11 cellular contexts compared by ENCODE assay signal in genomic region chr2:226794077-226794670, GRCh38. TPM values are rescaled to one million over a fixed set of nuclear protein-coding genes. Genes with fewer than 3 reads are reported as not detected.
DNase-seq lines count a peak whose midpoint lies in the region; ATAC-seq and TF ChIP-seq lines count a peak whose summit lies in the region.
"Had no signal": no experiment of that assay in that cellular context is flagged by ENCODE, and none has a peak within 500 bp of the region (broad histone marks: within the 10 kb centered on the region; RNA-seq: fewer than 3 reads in every experiment).

No MANE protein-coding gene starts in this region.

- no peaks in the 10 kb centered on the region for H3K36me3 Mint-ChIP-seq in naive thymus-derived CD8-positive, alpha-beta T cell
- H3K36me3 Mint-ChIP-seq: naive B cell had no signal

- H3K4me3 ChIP-seq in AG04450 (ENCODE audit: low read depth, low read length) (peak overlapping the region; percentile 91), KMS-11 (IDR thresholded peaks at IDR 0.05; ENCODE audit: insufficient read depth, low read depth, low read length) (no peak overlapping the region), coronary artery (peak overlapping the region; percentile 86)

- H3K4me2 ChIP-seq in KMS-11 = peak overlapping the region; percentile 97; the same call in 1 of the 2 replicates

- H3K9me3 Mint-ChIP-seq in naive thymus-derived CD8-positive, alpha-beta T cell = no peaks in the 10 kb centered on the region
- H3K9me3 Mint-ChIP-seq: naive B cell had no signal

- H3K27ac Mint-ChIP-seq in naive thymus-derived CD8-positive, alpha-beta T cell = peak overlapping the region in 8 of 10 donors; percentile 8 to 98 (median 30)

- no peak for TF ChIP-seq CTCF in AG04450 (IDR thresholded peaks at IDR 0.05; ENCODE audit: low read depth, low read length)
- no peak for TF ChIP-seq CTCF in KMS-11 (conservative IDR thresholded peaks at IDR 0.05; ENCODE audit: low read depth, low read length)
- no peak for TF ChIP-seq CTCF in coronary artery (IDR thresholded peaks at IDR 0.05)

- H3K4me1 ChIP-seq in KMS-11 (ENCODE audit: low read depth, poor library complexity, severe bottlenecking) = peaks cover 56% of the 10 kb centered on the region

- DNase-seq in AG04450 (ENCODE audit: low read depth, low spot score) (no peak), coronary artery (ENCODE audit: low spot score) (no peak), SK-N-DZ (ENCODE audit: low spot score) (no peak), NCI-H524 treated with DMSO at 0.1 percent for 48 hours (lab: John Stamatoyannopoulos, UW) (no peak), SW480 (ENCODE audit: low spot score) (no peak)
- no peak for DNase-seq in naive thymus-derived CD8-positive, alpha-beta T cell
- DNase-seq: activated effector memory CD4-positive, alpha-beta T cell treated with Interleukin-2 at 50 U/mL for 16 hours; naive B cell; NCI-H226 had no signal

- peak overlapping the region in 5 of 10 donors; percentile 16 to 50 (median 20) for H3K4me3 Mint-ChIP-seq in naive thymus-derived CD8-positive, alpha-beta T cell

- peaks cover 14 to 66% (median 58%) of the 10 kb centered on the region in 4 donors for H3K4me1 Mint-ChIP-seq in naive thymus-derived CD8-positive, alpha-beta T cell

- CTCF ChIA-PET in AG04450 (lab: Charles Lee) = interaction anchor here (0.5 to 4.5 kb wide), 7 partner anchors 8 to 1129 kb away, joined by 3 to 24 read pairs (median 3); no protein-coding TSS in a partner anchor

- peak overlapping the region; percentile 59 for H3K27ac ChIP-seq in AG04450 (ENCODE audit: low read depth, low read length)
- H3K27ac ChIP-seq in KMS-11 = peak overlapping the region; percentile 78
- H3K27ac ChIP-seq in coronary artery = peak overlapping the region; percentile 90 to 93

- POLR2A ChIA-PET in AG04450 (lab: Yijun Ruan, JAX) = interaction anchor here (0.6 to 1.3 kb wide), 7 partner anchors 9 to 861 kb away, joined by 3 to 6 read pairs (median 4); no protein-coding TSS in a partner anchor
- POLR2A ChIA-PET in naive thymus-derived CD8-positive, alpha-beta T cell (lab: Charles Lee) = no interaction called here

- no peaks in the 10 kb centered on the region for H3K27me3 ChIP-seq in AG04450 (ENCODE audit: control insufficient read depth, insufficient read depth, low read length)
- no peaks in the 10 kb centered on the region for H3K27me3 ChIP-seq in KMS-11 (ENCODE audit: insufficient read depth, low read depth)

- no peak overlapping the region for H3K9ac ChIP-seq in KMS-11

- no peaks in the 10 kb centered on the region for H3K36me3 ChIP-seq in KMS-11 (ENCODE audit: insufficient read depth)

- H3K9me3 ChIP-seq in AG04450 (ENCODE audit: control insufficient read depth, insufficient read depth, low read length) = peaks cover 13% of the 10 kb centered on the region; the same call in 1 of the 2 replicates

- no peaks in the 10 kb centered on the region for H4K20me1 ChIP-seq in KMS-11 (ENCODE audit: insufficient read depth)

- ATAC-seq in naive thymus-derived CD8-positive, alpha-beta T cell = no peak
- ATAC-seq in GM21825 (IDR thresholded peaks at IDR 0.05; ENCODE audit: unreplicated experiment) = no peak

- no peak overlapping the region for H2AFZ ChIP-seq in KMS-11 (ENCODE audit: low read depth)

- peaks cover 61% of the 10 kb centered on the region for H3K79me2 ChIP-seq in KMS-11 (ENCODE audit: insufficient read depth, low read depth)

- no peaks in the 10 kb centered on the region for H3K27me3 Mint-ChIP-seq in naive thymus-derived CD8-positive, alpha-beta T cell
- H3K27me3 Mint-ChIP-seq: naive B cell had no signal

RNA-seq across cellular contexts. Expression of gene IRS1, which starts 5.4 kb away (rescaled TPM):
- 32.9 and 36.6 TPM in 2 replicates for polyA plus RNA-seq in AG04450 (2011; rRNA removed)
- polyA minus RNA-seq in AG04450 (2011; rRNA and poly(A)+ RNA removed) = 68.0 and 68.9 TPM in 2 replicates
- total RNA-seq in naive thymus-derived CD8-positive, alpha-beta T cell = 10 to 100 TPM; 11.4 to 14.0 TPM
- polyA plus RNA-seq in naive thymus-derived CD8-positive, alpha-beta T cell = under 1 TPM; 0.51 to 0.84 (median 0.64) TPM
- 2.2 and 2.5 TPM in 2 replicates for polyA plus RNA-seq in SK-N-DZ (2014; cell fraction: cytosol; rRNA removed)
- polyA plus RNA-seq in SK-N-DZ (2014; cell fraction: nucleus; rRNA removed) = 0.96 and 1.3 TPM in 2 replicates

RNA-seq across cellular contexts. Expression of gene RHBDD1, which starts 41.7 kb away (rescaled TPM):
- 39.4 and 48.7 TPM in 2 replicates for polyA plus RNA-seq in AG04450 (2011; rRNA removed)
- polyA minus RNA-seq in AG04450 (2011; rRNA and poly(A)+ RNA removed) = 49.6 and 75.9 TPM in 2 replicates
- total RNA-seq in naive thymus-derived CD8-positive, alpha-beta T cell = 10 to 100 TPM; 53.5 to 55.6 TPM
- 10 to 100 TPM; 13.7 to 20.4 (median 14.8) TPM for polyA plus RNA-seq in naive thymus-derived CD8-positive, alpha-beta T cell
- 3.7 and 6.0 TPM in 2 replicates for polyA plus RNA-seq in SK-N-DZ (2014; cell fraction: cytosol; rRNA removed)
- polyA plus RNA-seq in SK-N-DZ (2014; cell fraction: nucleus; rRNA removed) = 2.3 and 8.2 TPM in 2 replicates

Comparison
In these comparisons a context has a peak if more than half of its experiments do, and no peak if none do; other contexts are left out.
1. RNA of gene IRS1, which starts 5.4 kb away (polyA plus RNA-seq): 32.9 to 36.6 TPM in AG04450; 0.51 to 0.84 TPM in naive thymus-derived CD8-positive, alpha-beta T cell; every median in the first group is over 10 times any median in the second.
2. Peak in every context shown above with its lines, with median percentiles within 50 percentile points of each other: H3K27ac ChIP-seq.